15 cellular contexts compared by ENCODE assay signal in the genomic region with DNA sequence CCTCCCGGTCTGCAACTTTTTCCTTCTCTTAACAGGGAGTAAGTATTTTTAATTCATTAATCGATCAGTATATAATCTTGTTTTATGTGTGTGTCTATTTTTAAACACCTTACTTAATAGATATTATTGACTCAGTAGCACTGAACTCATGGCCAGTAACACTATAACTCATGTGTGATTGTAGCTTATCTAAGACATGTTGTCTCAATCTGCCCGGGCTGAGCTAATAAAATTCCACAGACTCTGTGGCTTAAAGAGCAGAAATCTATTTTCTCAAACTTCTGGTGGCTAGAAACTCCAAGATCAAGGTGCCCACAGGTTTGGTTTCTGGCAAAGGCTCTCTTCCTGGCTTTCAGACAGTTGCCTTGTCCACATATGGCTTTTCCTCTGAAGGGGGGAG.
DNase-seq lines count a peak whose midpoint lies in the region; ATAC-seq and TF ChIP-seq lines count a peak whose summit lies in the region.
"Had no signal": no experiment of that assay in that cellular context is flagged by ENCODE, and none has a peak within 500 bp of the region (broad histone marks: within the 10 kb centered on the region; RNA-seq: fewer than 3 reads in every experiment).

No MANE protein-coding gene starts in this region.

- peak overlapping the region; percentile 79 for H3K27ac ChIP-seq in thymus (ENCODE audit: low read depth)
- H3K27ac ChIP-seq in esophagus squamous epithelium, result no peak overlapping the region
- H3K27ac ChIP-seq: BLaER1 had no signal

- no peaks in the 10 kb centered on the region for H3K9me3 ChIP-seq in thymus (ENCODE audit: control insufficient read depth)
- no peaks in the 10 kb centered on the region for H3K9me3 ChIP-seq in esophagus squamous epithelium

- H3K27me3 Mint-ChIP-seq in stimulated activated naive CD8-positive, alpha-beta T cell treated with anti-CD3 and anti-CD28 coated beads, Interleukin-15, Interleukin-2, amounts not matched to agents 100 ng/mL and 50 ng/mL, for 24 hours, result no peaks in the 10 kb centered on the region
- no peaks in the 10 kb centered on the region for H3K27me3 Mint-ChIP-seq in stimulated activated naive CD8-positive, alpha-beta T cell treated with anti-CD3 and anti-CD28 coated beads, Interleukin-15, amount 100 ng/mL, for 72 hours

- H3K4me3 Mint-ChIP-seq in stimulated activated naive CD8-positive, alpha-beta T cell treated with anti-CD3 and anti-CD28 coated beads, Interleukin-15, Interleukin-2, amounts not matched to agents 100 ng/mL and 50 ng/mL, for 24 hours, result no peak overlapping the region
- no peak overlapping the region for H3K4me3 Mint-ChIP-seq in stimulated activated naive CD8-positive, alpha-beta T cell treated with anti-CD3 and anti-CD28 coated beads, Interleukin-15, amount 100 ng/mL, for 72 hours

- intact Hi-C loops in posterior cingulate gyrus (cut with DNase I) (no loop called here), esophagus squamous epithelium (cut with DNase I) (no loop called here)

- peak overlapping the region; percentile 12 for H3K27ac Mint-ChIP-seq in stimulated activated naive CD8-positive, alpha-beta T cell treated with anti-CD3 and anti-CD28 coated beads, Interleukin-15, Interleukin-2, amounts not matched to agents 100 ng/mL and 50 ng/mL, for 24 hours
- H3K27ac Mint-ChIP-seq in stimulated activated naive CD8-positive, alpha-beta T cell treated with anti-CD3 and anti-CD28 coated beads, Interleukin-15, amount 100 ng/mL, for 72 hours, result no peak overlapping the region

- peaks cover 82% of the 10 kb centered on the region for H3K4me1 Mint-ChIP-seq in stimulated activated naive CD8-positive, alpha-beta T cell treated with anti-CD3 and anti-CD28 coated beads, Interleukin-15, Interleukin-2, amounts not matched to agents 100 ng/mL and 50 ng/mL, for 24 hours (ENCODE audit: low read depth)
- H3K4me1 Mint-ChIP-seq in stimulated activated naive CD8-positive, alpha-beta T cell treated with anti-CD3 and anti-CD28 coated beads, Interleukin-15, amount 100 ng/mL, for 72 hours, result peaks cover 83% of the 10 kb centered on the region

- H3K4me1 ChIP-seq in thymus (ENCODE audit: control insufficient read depth, insufficient read depth, low read length) (peaks cover 38% of the 10 kb centered on the region), esophagus squamous epithelium (peaks cover 0 to 18% (median 5%) of the 10 kb centered on the region in 3 donors)

- H3K4me3 ChIP-seq in fibroblast of the aortic adventitia (ENCODE audit: low read depth, low read length), result no peak overlapping the region
- peak overlapping the region; percentile 18 for H3K4me3 ChIP-seq in thymus (ENCODE audit: low read length)
- H3K4me3 ChIP-seq in esophagus squamous epithelium, result no peak overlapping the region
- H3K4me3 ChIP-seq: BLaER1, K562 had no signal

- H3K36me3 ChIP-seq in thymus (ENCODE audit: control insufficient read depth, insufficient read depth) (no peaks in the 10 kb centered on the region), esophagus squamous epithelium (no peaks in the 10 kb centered on the region)
- H3K36me3 ChIP-seq: BLaER1 had no signal

- H3K36me3 Mint-ChIP-seq in stimulated activated naive CD8-positive, alpha-beta T cell treated with anti-CD3 and anti-CD28 coated beads, Interleukin-15, Interleukin-2, amounts not matched to agents 100 ng/mL and 50 ng/mL, for 24 hours (ENCODE audit: low read depth), result peaks cover under 1% of the 10 kb centered on the region

- no peak for ATAC-seq in stimulated activated naive CD8-positive, alpha-beta T cell treated with anti-CD3 and anti-CD28 coated beads, Interleukin-15, amount 100 ng/mL, for 72 hours
- ATAC-seq: K562 had no signal

- H3K9me3 Mint-ChIP-seq in stimulated activated naive CD8-positive, alpha-beta T cell treated with anti-CD3 and anti-CD28 coated beads, Interleukin-15, Interleukin-2, amounts not matched to agents 100 ng/mL and 50 ng/mL, for 24 hours, result no peaks in the 10 kb centered on the region
- peaks cover under 1 to 2% of the 10 kb centered on the region in 2 donors for H3K9me3 Mint-ChIP-seq in stimulated activated naive CD8-positive, alpha-beta T cell treated with anti-CD3 and anti-CD28 coated beads, Interleukin-15, amount 100 ng/mL, for 72 hours

- no peak for DNase-seq in stimulated activated naive CD8-positive, alpha-beta T cell treated with anti-CD3 and anti-CD28 coated beads, Interleukin-15, amount 100 ng/mL, for 72 hours
- DNase-seq in amniotic epithelial cell (ENCODE audit: low read depth) (peak; percentile 78), fibroblast of the aortic adventitia (ENCODE audit: low read depth) (peak; percentile 41), posterior cingulate gyrus (no peak), DMS 273 treated with DMSO at 0.1 percent for 48 hours (lab: John Stamatoyannopoulos, UW) (no peak), esophagus squamous epithelium (lab: John Stamatoyannopoulos, UW) (no peak)
- DNase-seq: DMS153, NCI-H1436, NCI-H2029, NCI-H510A, NCI-H82 had no signal

- no peaks in the 10 kb centered on the region for H3K27me3 ChIP-seq in thymus (ENCODE audit: control insufficient read depth, insufficient read depth)
- H3K27me3 ChIP-seq in esophagus squamous epithelium, result no peaks in the 10 kb centered on the region
- H3K27me3 ChIP-seq: BLaER1 had no signal

- no peak for TF ChIP-seq POLR2A in esophagus squamous epithelium (IDR thresholded peaks at IDR 0.05)

- TF ChIP-seq CTCF in fibroblast of the aortic adventitia (IDR thresholded peaks at IDR 0.05; ENCODE audit: insufficient read depth, low read length) (no peak), esophagus squamous epithelium (IDR thresholded peaks at IDR 0.05) (no peak)

- WGBS in thymus, result 92% methylated on average over 3 of the region's 3 CpGs
- WGBS in esophagus squamous epithelium, 2 donors, result 90 to 91% methylated on average over 3 of the region's 3 CpGs

Comparison
In these comparisons a context has a peak if more than half of its experiments do, and no peak if none do; other contexts are left out.
1. DNase-seq: peak in amniotic epithelial cell (single experiment) and fibroblast of the aortic adventitia (single experiment); none in stimulated activated naive CD8-positive, alpha-beta T cell treated with anti-CD3 and anti-CD28 coated beads, Interleukin-15, amount 100 ng/mL, for 72 hours (0 of 2), posterior cingulate gyrus (0 of 10), DMS 273 treated with DMSO at 0.1 percent for 48 hours (single experiment) and esophagus squamous epithelium (single experiment).